ENCODE assay signal across 22 cellular contexts in the genomic region with DNA sequence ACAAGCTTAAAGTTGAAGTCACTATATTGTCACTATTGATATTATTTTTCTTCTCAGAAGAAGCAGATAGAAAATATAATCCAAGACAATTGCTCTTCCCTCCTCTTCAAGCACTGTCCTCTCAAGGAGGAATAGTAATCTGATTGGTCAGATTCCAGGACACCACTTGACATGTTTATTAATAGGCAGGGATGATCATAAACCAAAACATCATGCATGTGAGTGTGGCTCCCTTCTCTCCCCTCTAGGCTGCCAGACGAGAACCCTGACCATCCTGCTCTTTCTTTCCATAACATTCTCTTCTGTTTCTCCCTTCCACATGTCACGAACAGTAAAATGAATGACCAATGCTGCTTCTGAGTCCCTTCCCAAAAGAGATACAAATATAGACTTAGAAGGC.
"Had no signal": no experiment of that assay in that cellular context is flagged by ENCODE, and none has a peak within 500 bp of the region (broad histone marks: within the 10 kb centered on the region; RNA-seq: fewer than 3 reads in every experiment).

No MANE protein-coding gene starts in this region.

- H3K4me3 Mint-ChIP-seq: activated B cell treated with CpG ODN at 0.5 μM for 24 hours; activated CD4-positive, alpha-beta T cell treated with anti-CD3 and anti-CD28 coated beads for 36 hours; activated naive CD8-positive, alpha-beta T cell treated with anti-CD3 and anti-CD28 coated beads, Interleukin-2, amount 50 U/mL, for 24 hours; endodermal cell; immature natural killer cell; mesothelial cell of epicardium; natural killer cell had no signal

- H3K27me3 ChIP-seq: sigmoid colon, spleen, upper lobe of right lung had no signal

- H3K9me3 Mint-ChIP-seq: activated B cell treated with CpG ODN at 0.5 μM for 24 hours; activated naive CD8-positive, alpha-beta T cell treated with anti-CD3 and anti-CD28 coated beads, Interleukin-2, amount 50 U/mL, for 24 hours; endodermal cell; immature natural killer cell; natural killer cell had no signal

- H3K9me3 ChIP-seq: sigmoid colon, spleen, thoracic aorta, upper lobe of right lung had no signal

- H3K27ac Mint-ChIP-seq: activated B cell treated with CpG ODN at 0.5 μM for 24 hours; activated CD4-positive, alpha-beta T cell treated with anti-CD3 and anti-CD28 coated beads for 36 hours; activated naive CD8-positive, alpha-beta T cell treated with anti-CD3 and anti-CD28 coated beads, Interleukin-2, amount 50 U/mL, for 24 hours; endodermal cell; mesothelial cell of epicardium; natural killer cell had no signal

- DNase-seq: activated B cell treated with CpG ODN at 0.5 μM for 24 hours; activated CD4-positive, alpha-beta T cell treated with anti-CD3 and anti-CD28 coated beads for 36 hours; activated CD4-positive, alpha-beta T cell treated with anti-CD3 and anti-CD28 coated beads, Interleukin-2, amount 50 U/mL, for 48 hours; activated effector memory CD4-positive, alpha-beta T cell treated with anti-CD3 and anti-CD28 coated beads, Interleukin-2, amount 50 U/mL, for 16 hours; activated naive CD4-positive, alpha-beta T cell treated with anti-CD3 and anti-CD28 coated beads, Interleukin-2, amount 50 U/mL, for 16 hours; activated naive CD8-positive, alpha-beta T cell treated with anti-CD3 and anti-CD28 coated beads, Interleukin-2, amount 50 U/mL, for 24 hours; activated T-cell treated with anti-CD3 and anti-CD28 coated beads for 4 hours; cortex of kidney; endodermal cell; immature natural killer cell; natural killer cell; retina; sigmoid colon; spleen; stimulated activated CD4-positive, alpha-beta T cell treated with anti-CD3 and anti-CD28 coated beads, Interleukin-4, amount 100 ng/mL, for 1 hour; stimulated activated naive CD4-positive, alpha-beta T cell; T-helper 9 cell; upper lobe of right lung had no signal

- ATAC-seq: activated CD4-positive, alpha-beta T cell treated with anti-CD3 and anti-CD28 coated beads for 36 hours; activated naive CD8-positive, alpha-beta T cell treated with anti-CD3 and anti-CD28 coated beads, Interleukin-2, amount 50 U/mL, for 24 hours; left lobe of liver; natural killer cell; upper lobe of right lung had no signal

- H3K27ac ChIP-seq: sigmoid colon, spleen, thoracic aorta, upper lobe of right lung had no signal

- H3K36me3 Mint-ChIP-seq: natural killer cell had no signal

- H3K4me3 ChIP-seq: lung, sigmoid colon, spleen, thoracic aorta, upper lobe of right lung had no signal

- H3K27me3 Mint-ChIP-seq: activated B cell treated with CpG ODN at 0.5 μM for 24 hours; activated CD4-positive, alpha-beta T cell treated with anti-CD3 and anti-CD28 coated beads for 36 hours; activated naive CD8-positive, alpha-beta T cell treated with anti-CD3 and anti-CD28 coated beads, Interleukin-2, amount 50 U/mL, for 24 hours had no signal
